In the genomic region with DNA sequence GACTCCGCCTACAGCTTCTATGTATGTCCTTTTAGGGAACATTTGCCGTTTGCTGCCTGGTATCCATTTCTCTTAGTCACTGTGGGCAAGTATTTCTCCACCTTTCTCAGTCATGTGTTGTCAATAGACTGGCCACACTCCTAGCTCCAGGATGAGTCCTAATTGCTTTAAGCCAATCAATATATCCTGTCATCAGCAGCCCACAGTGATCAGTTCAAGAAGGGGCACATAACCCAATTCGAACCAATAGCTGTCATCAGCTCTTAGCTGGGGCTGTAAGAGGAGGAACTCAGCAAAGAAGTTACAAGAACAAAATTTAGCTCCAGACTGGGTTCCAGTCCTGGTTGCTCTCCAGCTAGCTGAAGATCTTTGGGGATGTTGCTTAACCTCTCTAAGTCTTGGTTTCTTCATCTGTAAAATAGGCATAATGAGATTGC, we compare ENCODE assay signal across 23 cellular contexts.
A peak's percentile ranks its signal among the peaks of the same experiment; 100 is the strongest.
DNase-seq lines count a peak whose midpoint lies in the region; ATAC-seq and TF ChIP-seq lines count a peak whose summit lies in the region.
"Had no signal": no experiment of that assay in that cellular context is flagged by ENCODE, and none has a peak within 500 bp of the region (broad histone marks: within the 10 kb centered on the region; RNA-seq: fewer than 3 reads in every experiment).

No MANE protein-coding gene starts in this region.

- H3K36me3 Mint-ChIP-seq in MCF 10A (ENCODE audit: insufficient read depth, unreplicated experiment) (no peaks in the 10 kb centered on the region), WTC11 (no peaks in the 10 kb centered on the region), T-helper 17 cell (ENCODE audit: low read depth) (no peaks in the 10 kb centered on the region)
- H3K36me3 Mint-ChIP-seq: CD8-positive, alpha-beta memory T cell; T-cell had no signal

- no peak for TF ChIP-seq POLR2A in breast epithelium (IDR thresholded peaks at IDR 0.05)

- H3K36me3 ChIP-seq in breast epithelium (no peaks in the 10 kb centered on the region), neutrophil (no peaks in the 10 kb centered on the region)
- H3K36me3 ChIP-seq: heart right ventricle, pancreas, thoracic aorta, vagina had no signal

- no TSS peak for BruUV-seq in MCF 10A (replicated peaks; lab: Mats Ljungman, UMichigan)

- H3K27ac ChIP-seq in breast epithelium (no peak overlapping the region), angular gyrus (ENCODE audit: low read depth, low read length) (peak overlapping the region; percentile 99), neutrophil (peak overlapping the region; percentile 93)
- H3K27ac ChIP-seq: coronary artery, heart right ventricle, pancreas, thoracic aorta, vagina had no signal

- H3K4me1 ChIP-seq in breast epithelium: no peaks in the 10 kb centered on the region
- peaks cover 35 to 37% of the 10 kb centered on the region in 2 experiments for H3K4me1 ChIP-seq in neutrophil (ENCODE audit: control insufficient read depth in 1 of 2, insufficient read depth in 1 of 2, low read depth in 1 of 2, low read length in 1 of 2)
- H3K4me1 ChIP-seq: heart right ventricle, pancreas, vagina had no signal

- H3K9me3 Mint-ChIP-seq in MCF 10A (ENCODE audit: unreplicated experiment) (no peaks in the 10 kb centered on the region), WTC11 (peaks cover 5% of the 10 kb centered on the region)
- H3K9me3 Mint-ChIP-seq: activated naive CD4-positive, alpha-beta T cell treated with anti-CD3 and anti-CD28 coated beads for 36 hours; CD8-positive, alpha-beta memory T cell; effector memory CD8-positive, alpha-beta T cell; T-cell had no signal

- H3K4me1 Mint-ChIP-seq in MCF 10A (ENCODE audit: insufficient read depth, unreplicated experiment) (no peaks in the 10 kb centered on the region), WTC11 (no peaks in the 10 kb centered on the region), T-helper 17 cell (no peaks in the 10 kb centered on the region)
- H3K4me1 Mint-ChIP-seq: CD8-positive, alpha-beta memory T cell; T-cell had no signal

- no peaks in the 10 kb centered on the region for H3K27me3 ChIP-seq in breast epithelium
- H3K27me3 ChIP-seq in neutrophil: no peaks in the 10 kb centered on the region
- H3K27me3 ChIP-seq: heart right ventricle, pancreas, vagina had no signal

- no peak overlapping the region for H3K4me3 ChIP-seq in breast epithelium
- H3K4me3 ChIP-seq in neutrophil (ENCODE audit: low read depth in 1 of 2, low read length in 1 of 2): peak overlapping the region; percentile 38 to 39
- H3K4me3 ChIP-seq: coronary artery, heart right ventricle, pancreas, thoracic aorta, vagina had no signal

- H3K27ac Mint-ChIP-seq in MCF 10A (ENCODE audit: low read depth, unreplicated experiment) (no peak overlapping the region), WTC11 (no peak overlapping the region), T-helper 17 cell (no peak overlapping the region)
- H3K27ac Mint-ChIP-seq: activated naive CD4-positive, alpha-beta T cell treated with anti-CD3 and anti-CD28 coated beads for 36 hours; effector memory CD8-positive, alpha-beta T cell; T-cell had no signal

- intact Hi-C loops in MCF 10A (cut with micrococcal nuclease) (no loop called here), breast epithelium (cut with DNase I; ENCODE audit: low total_unique reads) (no loop called here)

- H3K27me3 Mint-ChIP-seq in MCF 10A (ENCODE audit: insufficient read depth, unreplicated experiment) (no peaks in the 10 kb centered on the region), WTC11 (ENCODE audit: low read depth) (no peaks in the 10 kb centered on the region), T-helper 17 cell (peaks cover 7% of the 10 kb centered on the region)
- H3K27me3 Mint-ChIP-seq: T-cell had no signal

- no peak overlapping the region for H3K4me3 Mint-ChIP-seq in MCF 10A (ENCODE audit: unreplicated experiment)
- no peak overlapping the region for H3K4me3 Mint-ChIP-seq in WTC11
- H3K4me3 Mint-ChIP-seq in T-helper 17 cell: no peak overlapping the region
- H3K4me3 Mint-ChIP-seq: activated naive CD4-positive, alpha-beta T cell treated with anti-CD3 and anti-CD28 coated beads for 36 hours; CD8-positive, alpha-beta memory T cell; effector memory CD8-positive, alpha-beta T cell; T-cell had no signal

- ATAC-seq in WTC11: no peak
- ATAC-seq in T-helper 17 cell: no peak
- ATAC-seq in HG03442 (IDR thresholded peaks at IDR 0.05; ENCODE audit: unreplicated experiment): no peak
- ATAC-seq: effector memory CD8-positive, alpha-beta T cell; esophagus mucosa; heart right ventricle; Panc1; pancreas; T-cell had no signal

- no peak for TF ChIP-seq CTCF in MCF 10A (IDR thresholded peaks at IDR 0.05; ENCODE audit: unreplicated experiment)
- TF ChIP-seq CTCF in breast epithelium (IDR thresholded peaks at IDR 0.05): no peak
- TF ChIP-seq CTCF in neutrophil (IDR thresholded peaks at IDR 0.05): no peak
- no peak for TF ChIP-seq CTCF in WTC11 (IDR thresholded peaks at IDR 0.05)

- DNase-seq in MCF 10A (ENCODE audit: unreplicated experiment) (peak; percentile 3), breast epithelium (ENCODE audit: low spot score in 2 of 2) (no peak), WTC11 (ENCODE audit: low spot score) (no peak), T-helper 17 cell (no peak), epidermal melanocyte (ENCODE audit: insufficient read length, low spot score) (no peak)
- DNase-seq: activated CD4-positive, alpha-beta T cell treated with anti-CD3 and anti-CD28 coated beads, Interleukin-2, amount 50 U/mL, for 4 hours; activated naive CD4-positive, alpha-beta T cell treated with anti-CD3 and anti-CD28 coated beads for 36 hours; CD8-positive, alpha-beta memory T cell; effector memory CD8-positive, alpha-beta T cell; heart right ventricle; MM.1S; pancreas; SHP77 treated with DMSO at 0.1 percent for 48 hours; stimulated activated CD4-positive, alpha-beta T cell treated with anti-CD3 and anti-CD28 coated beads, Interleukin-4, amount 100 ng/mL, for 1 hour; T-cell had no signal

- POLR2A ChIA-PET in MCF 10A (lab: Yijun Ruan, JAX) (interaction anchor here (0.7 kb wide), 1 partner anchor 11 kb away, joined by 3 read pairs; no protein-coding TSS in a partner anchor), WTC11 (lab: Charles Lee) (no interaction called here)

- no peaks in the 10 kb centered on the region for H3K9me3 ChIP-seq in breast epithelium
- no peaks in the 10 kb centered on the region for H3K9me3 ChIP-seq in neutrophil
- no peaks in the 10 kb centered on the region for H3K9me3 ChIP-seq in T-helper 17 cell (ENCODE audit: control insufficient read depth, low read length, poor library complexity, severe bottlenecking)
- H3K9me3 ChIP-seq: pancreas, thoracic aorta, vagina had no signal

- CTCF ChIA-PET in MCF 10A (lab: Yijun Ruan, JAX) (no interaction called here), WTC11 (lab: Charles Lee) (no interaction called here)

TF ChIP-seq in WTC11, 78 proteins besides CTCF, POLR2A, EP300 and RAD21:
- TF ChIP-seq, protein P1, sequence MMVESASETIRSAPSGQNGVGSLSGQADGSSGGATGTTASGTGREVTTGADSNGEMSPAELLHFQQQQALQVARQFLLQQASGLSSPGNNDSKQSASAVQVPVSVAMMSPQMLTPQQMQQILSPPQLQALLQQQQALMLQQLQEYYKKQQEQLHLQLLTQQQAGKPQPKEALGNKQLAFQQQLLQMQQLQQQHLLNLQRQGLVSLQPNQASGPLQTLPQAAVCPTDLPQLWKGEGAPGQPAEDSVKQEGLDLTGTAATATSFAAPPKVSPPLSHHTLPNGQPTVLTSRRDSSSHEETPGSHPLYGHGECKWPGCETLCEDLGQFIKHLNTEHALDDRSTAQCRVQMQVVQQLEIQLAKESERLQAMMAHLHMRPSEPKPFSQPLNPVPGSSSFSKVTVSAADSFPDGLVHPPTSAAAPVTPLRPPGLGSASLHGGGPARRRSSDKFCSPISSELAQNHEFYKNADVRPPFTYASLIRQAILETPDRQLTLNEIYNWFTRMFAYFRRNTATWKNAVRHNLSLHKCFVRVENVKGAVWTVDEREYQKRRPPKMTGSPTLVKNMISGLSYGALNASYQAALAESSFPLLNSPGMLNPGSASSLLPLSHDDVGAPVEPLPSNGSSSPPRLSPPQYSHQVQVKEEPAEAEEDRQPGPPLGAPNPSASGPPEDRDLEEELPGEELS (CRISPR knock-in tag; IDR thresholded peaks at IDR 0.05): no peak
- no peak for TF ChIP-seq TCF7 (CRISPR knock-in tag; IDR thresholded peaks at IDR 0.05; ENCODE audit: low read depth)
- TF ChIP-seq, protein P2, sequence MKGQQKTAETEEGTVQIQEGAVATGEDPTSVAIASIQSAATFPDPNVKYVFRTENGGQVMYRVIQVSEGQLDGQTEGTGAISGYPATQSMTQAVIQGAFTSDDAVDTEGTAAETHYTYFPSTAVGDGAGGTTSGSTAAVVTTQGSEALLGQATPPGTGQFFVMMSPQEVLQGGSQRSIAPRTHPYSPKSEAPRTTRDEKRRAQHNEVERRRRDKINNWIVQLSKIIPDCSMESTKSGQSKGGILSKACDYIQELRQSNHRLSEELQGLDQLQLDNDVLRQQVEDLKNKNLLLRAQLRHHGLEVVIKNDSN (CRISPR knock-in tag; IDR thresholded peaks at IDR 0.05): no peak

Comparison
In these comparisons a context has a peak if more than half of its experiments do, and no peak if none do; other contexts are left out.
1. H3K27ac ChIP-seq: peak in angular gyrus (single experiment) and neutrophil (single experiment); none in breast epithelium (0 of 2).
2. H3K4me3 ChIP-seq: peak in neutrophil (2 of 2); none in breast epithelium (0 of 3).